9 cellular contexts compared by ENCODE assay signal in the genomic region with DNA sequence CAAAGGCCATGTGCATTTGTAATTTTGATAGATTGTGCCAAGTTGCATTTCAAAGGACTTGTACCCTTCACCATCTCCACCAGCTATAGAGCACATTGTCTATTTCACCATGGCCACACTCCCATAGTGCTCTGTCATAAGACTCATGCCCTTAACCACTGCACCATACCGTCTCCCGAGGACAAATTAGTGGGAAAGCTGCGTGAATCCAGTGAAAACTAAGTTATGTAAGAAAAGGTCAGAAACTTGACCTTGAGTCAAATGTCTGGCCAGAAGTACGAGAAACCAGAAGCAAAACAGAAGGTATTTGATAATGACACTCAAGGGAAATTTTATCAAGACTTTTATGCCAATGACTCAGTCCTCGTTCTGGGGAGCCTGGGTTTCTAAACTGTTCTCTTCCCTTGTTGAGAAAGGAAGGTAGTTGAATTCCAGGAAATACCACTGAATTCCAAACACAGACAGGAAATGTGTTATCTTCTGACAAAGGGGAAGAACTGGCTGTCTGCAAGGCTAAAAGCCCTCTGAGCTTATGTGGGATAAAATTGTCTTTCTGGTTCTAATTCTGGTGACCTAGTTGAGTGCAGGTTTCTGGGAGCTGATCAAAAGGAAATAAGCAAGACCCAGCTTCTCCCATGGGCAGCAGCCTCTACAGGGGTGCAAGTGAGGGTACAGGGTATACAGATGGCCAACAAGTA. TPM values are rescaled to one million over a fixed set of nuclear protein-coding genes. Genes with fewer than 3 reads are reported as not detected.
DNase-seq lines count a peak whose midpoint lies in the region; ATAC-seq and TF ChIP-seq lines count a peak whose summit lies in the region.
"Had no signal": no experiment of that assay in that cellular context is flagged by ENCODE, and none has a peak within 500 bp of the region (broad histone marks: within the 10 kb centered on the region; RNA-seq: fewer than 3 reads in every experiment).

No MANE protein-coding gene starts in this region.

- DNase-seq in Daoy (ENCODE audit: low read depth) (peak; percentile 56), fibroblast of the aortic adventitia (ENCODE audit: low read depth) (peak; percentile 93), nephron progenitor cell (no peak), cerebellum (ENCODE audit: low spot score) (no peak), immature natural killer cell (no peak), Caco-2 (no peak)
- DNase-seq: CD4-positive, alpha-beta T cell had no signal

- POLR2A ChIA-PET in Caco-2 (lab: Charles Lee): no interaction called here

- intact Hi-C loops in Caco-2 (cut with micrococcal nuclease; ENCODE audit: unreplicated experiment): no loop called here

- TF ChIP-seq CTCF in fibroblast of the aortic adventitia (IDR thresholded peaks at IDR 0.05; ENCODE audit: insufficient read depth, low read length) (no peak), nephron progenitor cell (IDR thresholded peaks at IDR 0.05) (no peak), Caco-2 (IDR thresholded peaks at IDR 0.05; ENCODE audit: insufficient read depth in 1 of 2, low read depth in 1 of 2, low read length in 1 of 2, severe bottlenecking in 1 of 2, unreplicated experiment in 1 of 2) (no peak)

- CTCF ChIA-PET in Caco-2 (lab: Charles Lee): no interaction called here

- no peaks in the 10 kb centered on the region for H3K4me1 ChIP-seq in Caco-2

- BruUV-seq in Caco-2 (replicated peaks; lab: Mats Ljungman, UMichigan): no TSS peak

- H3K27ac Mint-ChIP-seq in nephron progenitor cell (peak overlapping the region; percentile 33), immature natural killer cell (no peak overlapping the region), Caco-2 (ENCODE audit: unreplicated experiment) (no peak overlapping the region)
- H3K27ac Mint-ChIP-seq: CD4-positive, alpha-beta T cell had no signal

- no peak overlapping the region for H3K4me3 ChIP-seq in fibroblast of the aortic adventitia (ENCODE audit: low read depth, low read length)
- H3K4me3 ChIP-seq in Caco-2 (ENCODE audit: low read depth, low read length): no peak overlapping the region

- H3K36me3 ChIP-seq in Caco-2 (ENCODE audit: control insufficient read depth, insufficient read depth, low read length): no peaks in the 10 kb centered on the region

- H3K4me3 Mint-ChIP-seq in nephron progenitor cell (no peak overlapping the region), immature natural killer cell (no peak overlapping the region), Caco-2 (ENCODE audit: unreplicated experiment) (no peak overlapping the region)
- H3K4me3 Mint-ChIP-seq: CD4-positive, alpha-beta T cell had no signal

- no peaks in the 10 kb centered on the region for H3K27me3 ChIP-seq in Caco-2 (replicated peaks; ENCODE audit: control insufficient read depth, insufficient read depth, low read length)

- no peaks in the 10 kb centered on the region for H3K9me3 ChIP-seq in Caco-2

- H3K27me3 Mint-ChIP-seq in nephron progenitor cell (ENCODE audit: low read depth, poor library complexity) (peaks cover 8% of the 10 kb centered on the region), immature natural killer cell (ENCODE audit: low read depth in 3 of 3) (peaks cover 0 to 5% (median 2%) of the 10 kb centered on the region in 3 donors), Caco-2 (ENCODE audit: insufficient read depth, unreplicated experiment) (peaks cover 12% of the 10 kb centered on the region)

- ATAC-seq in SK-N-SH treated with all-trans-retinoic acid at 6 μM for 48 hours: peak; percentile 92
- ATAC-seq in HG03521 (IDR thresholded peaks at IDR 0.05; ENCODE audit: unreplicated experiment): no peak

- peaks cover 12% of the 10 kb centered on the region for H3K4me1 Mint-ChIP-seq in nephron progenitor cell
- no peaks in the 10 kb centered on the region for H3K4me1 Mint-ChIP-seq in immature natural killer cell
- H3K4me1 Mint-ChIP-seq in Caco-2 (ENCODE audit: low read depth, unreplicated experiment): no peaks in the 10 kb centered on the region

- H3K9me3 Mint-ChIP-seq in nephron progenitor cell (no peaks in the 10 kb centered on the region), immature natural killer cell (no peaks in the 10 kb centered on the region), Caco-2 (ENCODE audit: unreplicated experiment) (no peaks in the 10 kb centered on the region)
- H3K9me3 Mint-ChIP-seq: CD4-positive, alpha-beta T cell had no signal

- H3K36me3 Mint-ChIP-seq in nephron progenitor cell (ENCODE audit: low read depth) (no peaks in the 10 kb centered on the region), immature natural killer cell (no peaks in the 10 kb centered on the region), Caco-2 (ENCODE audit: insufficient read depth, unreplicated experiment) (no peaks in the 10 kb centered on the region)

TF ChIP-seq in SK-N-SH treated with all-trans-retinoic acid at 6 μM for 48 hours, 23 proteins besides CTCF, POLR2A, EP300 and RAD21:
- TF ChIP-seq OSR1 (CRISPR knock-in tag; IDR thresholded peaks at IDR 0.05) (no peak), PPARA (CRISPR knock-in tag; IDR thresholded peaks at IDR 0.05; ENCODE audit: borderline replicate concordance) (no peak), CSDC2 (CRISPR knock-in tag; IDR thresholded peaks at IDR 0.05) (0 out of 2 replicates have a peak, but pooled peaks have one; percentile 32), ARNTL (CRISPR knock-in tag; IDR thresholded peaks at IDR 0.05; ENCODE audit: borderline replicate concordance, low read depth) (no peak), ZNF565 (CRISPR knock-in tag; conservative IDR thresholded peaks at IDR 0.05; ENCODE audit: low read depth) (no peak), ZNF8 (CRISPR knock-in tag; IDR thresholded peaks at IDR 0.05) (no peak), TCF4 (CRISPR knock-in tag; IDR thresholded peaks at IDR 0.05; ENCODE audit: borderline replicate concordance) (0 out of 2 replicates have a peak, but pooled peaks have one; percentile 12), ZFP3 (CRISPR knock-in tag; IDR thresholded peaks at IDR 0.05) (0 out of 2 replicates have a peak, but pooled peaks have one; percentile 58), SNAI2 (CRISPR knock-in tag; IDR thresholded peaks at IDR 0.05) (no peak), ISL1 (CRISPR knock-in tag; IDR thresholded peaks at IDR 0.05) (peak; percentile 74)
TF ChIP-seq in SK-N-SH treated with all-trans-retinoic acid at 6 μM for 48 hours: peak in this region for 4.

RNA-seq across cellular contexts. Expression of gene CDK1, which starts 49.7 kb away (rescaled TPM):
- 173 and 191 TPM in 2 replicates for total RNA-seq in Daoy (2014; rRNA removed; shearing (Covaris generic))
- 0.90 and 82.9 TPM in 2 replicates for total RNA-seq in fibroblast of the aortic adventitia (ENCODE audit: low replicate concordance)
- total RNA-seq in cerebellum: 46.9 TPM
- 1 to 10 TPM; 1.1 to 8.3 (median 2.9) TPM for polyA plus RNA-seq in immature natural killer cell
- 193 and 199 TPM in 2 replicates for total RNA-seq in Caco-2 (2022)

Comparison
In these comparisons a context has a peak if more than half of its experiments do, and no peak if none do; other contexts are left out.
1. DNase-seq: peak in Daoy (single experiment) and fibroblast of the aortic adventitia (single experiment); none in nephron progenitor cell (single experiment), cerebellum (single experiment), immature natural killer cell (0 of 3) and Caco-2 (0 of 2).